ENCODE assay signal across 8 cellular contexts in the genomic region with DNA sequence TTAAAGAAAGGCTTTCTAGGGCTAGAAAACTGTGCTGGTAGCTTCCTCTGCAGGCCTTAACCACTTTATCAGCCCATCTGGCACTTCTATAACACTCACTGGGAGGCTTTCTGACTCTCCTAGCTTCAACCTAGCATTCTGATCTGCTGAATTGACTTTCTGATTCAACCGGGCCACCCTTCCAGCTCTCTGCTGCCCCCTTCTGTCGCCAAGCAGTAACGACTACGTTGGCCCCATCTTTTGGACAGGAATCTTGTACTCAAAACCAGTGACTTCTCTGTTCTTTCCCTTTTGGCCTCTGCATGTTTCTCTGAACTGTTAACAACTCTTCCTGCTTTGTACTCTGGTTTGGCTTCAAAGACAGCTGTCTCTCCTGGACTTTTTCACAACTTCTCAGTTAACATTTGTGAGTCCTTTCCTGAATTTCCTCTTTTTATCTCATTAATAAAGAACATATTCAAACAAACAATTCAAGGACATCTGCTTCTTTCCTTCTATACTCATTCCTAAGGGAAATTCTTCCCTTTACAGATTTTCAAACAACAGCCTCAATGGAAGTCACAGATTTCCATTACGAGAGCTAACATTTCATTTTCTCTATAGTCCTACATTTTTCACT. TPM values are rescaled to one million over a fixed set of nuclear protein-coding genes. Genes with fewer than 3 reads are reported as not detected.
DNase-seq lines count a peak whose midpoint lies in the region; ATAC-seq and TF ChIP-seq lines count a peak whose summit lies in the region.

No MANE protein-coding gene starts in this region.

- H3K4me3 ChIP-seq in fibroblast of lung (replicated peaks in 1 of 4; ENCODE audit: control extremely low read depth in 1 of 4, insufficient read depth in 1 of 4, low read depth in 3 of 4, low read length in 4 of 4) (no peak overlapping the region), neural progenitor cell (no peak overlapping the region)

- H3K9ac ChIP-seq in fibroblast of lung (ENCODE audit: insufficient read depth, low read length): no peak overlapping the region
- no peak overlapping the region for H3K9ac ChIP-seq in neural progenitor cell

- DNase-seq in DMS153 (lab: John Stamatoyannopoulos, UW): peak; percentile 21
- DNase-seq in HT-29 (ENCODE audit: low spot score): peak; percentile 81
- DNase-seq in OCI-M2 (lab: John Stamatoyannopoulos, UW; ENCODE audit: unreplicated experiment): peak; percentile 27
- DNase-seq in activated T-cell treated with anti-CD3 and anti-CD28 coated beads, Interleukin-2, amount 50 U/mL, for 24 hours: peak; percentile 65
- peak; percentile 50 to 72 for DNase-seq in fibroblast of lung (ENCODE audit: low read depth in 2 of 2)
- DNase-seq in neural progenitor cell (ENCODE audit: low spot score): peak; percentile 73
- peak; percentile 83 for DNase-seq in superior temporal gyrus (ENCODE audit: extremely low spot score)

- no peaks in the 10 kb centered on the region for H3K36me3 Mint-ChIP-seq in activated T-cell treated with anti-CD3 and anti-CD28 coated beads, Interleukin-2, amount 50 U/mL, for 24 hours (ENCODE audit: low read depth)
- H3K36me3 Mint-ChIP-seq in neural progenitor cell: no peaks in the 10 kb centered on the region

- peak; percentile 79 for ATAC-seq in GM21367 (IDR thresholded peaks at IDR 0.05; ENCODE audit: unreplicated experiment)

- no peaks in the 10 kb centered on the region for H3K36me3 ChIP-seq in fibroblast of lung (ENCODE audit: control insufficient read depth, insufficient read depth, low read length)
- H3K36me3 ChIP-seq in neural progenitor cell: no peaks in the 10 kb centered on the region

- no peak overlapping the region for H3K27ac ChIP-seq in fibroblast of lung (ENCODE audit: insufficient read depth, low read length)
- H3K27ac ChIP-seq in neural progenitor cell: no peak overlapping the region

- no peaks in the 10 kb centered on the region for H3K4me1 Mint-ChIP-seq in activated T-cell treated with anti-CD3 and anti-CD28 coated beads, Interleukin-2, amount 50 U/mL, for 24 hours (ENCODE audit: low read depth)
- no peaks in the 10 kb centered on the region for H3K4me1 Mint-ChIP-seq in neural progenitor cell

- H3K9me3 Mint-ChIP-seq in activated T-cell treated with anti-CD3 and anti-CD28 coated beads, Interleukin-2, amount 50 U/mL, for 24 hours: no peaks in the 10 kb centered on the region
- H3K9me3 Mint-ChIP-seq in neural progenitor cell: no peaks in the 10 kb centered on the region

- TF ChIP-seq CTCF in fibroblast of lung (conservative IDR thresholded peaks at IDR 0.05 in 1 of 2, IDR thresholded peaks at IDR 0.05 in 1 of 2; ENCODE audit: low read depth in 1 of 2, low read length in 2 of 2) (peak; percentile 97 to 99), neural progenitor cell (IDR thresholded peaks at IDR 0.05) (peak; percentile 85)

- no peaks in the 10 kb centered on the region for H3K9me3 ChIP-seq in fibroblast of lung (ENCODE audit: control insufficient read depth, insufficient read depth, low read depth, low read length)
- no peaks in the 10 kb centered on the region for H3K9me3 ChIP-seq in neural progenitor cell (ENCODE audit: low read depth)

- peaks cover 5% of the 10 kb centered on the region for H3K27me3 ChIP-seq in fibroblast of lung (ENCODE audit: control insufficient read depth, insufficient read depth, low read length)
- no peaks in the 10 kb centered on the region for H3K27me3 ChIP-seq in neural progenitor cell

- H3F3A ChIP-seq in neural progenitor cell (ENCODE audit: low read depth): no peaks in the 10 kb centered on the region

- H4K20me1 ChIP-seq in fibroblast of lung (ENCODE audit: control insufficient read depth, extremely low read depth, insufficient read depth, low read length) (no peaks in the 10 kb centered on the region), neural progenitor cell (ENCODE audit: low read depth) (no peaks in the 10 kb centered on the region)

- no peak overlapping the region for H2AFZ ChIP-seq in fibroblast of lung (ENCODE audit: low read length)
- H2AFZ ChIP-seq in neural progenitor cell (replicated peaks): peak overlapping the region; percentile 62

- H3K27ac Mint-ChIP-seq in activated T-cell treated with anti-CD3 and anti-CD28 coated beads, Interleukin-2, amount 50 U/mL, for 24 hours: no peak overlapping the region
- H3K27ac Mint-ChIP-seq in neural progenitor cell: no peak overlapping the region

- no peak overlapping the region for H3K4me2 ChIP-seq in fibroblast of lung (ENCODE audit: extremely low read depth, insufficient read depth, low read length)
- no peak overlapping the region for H3K4me2 ChIP-seq in neural progenitor cell

- H3K4me1 ChIP-seq in fibroblast of lung (ENCODE audit: control insufficient read depth, extremely low read depth, insufficient read depth, low read length) (no peaks in the 10 kb centered on the region), neural progenitor cell (no peaks in the 10 kb centered on the region)

- H3K79me2 ChIP-seq in fibroblast of lung (ENCODE audit: control insufficient read depth, insufficient read depth, low read length) (no peaks in the 10 kb centered on the region), neural progenitor cell (ENCODE audit: low read depth) (no peaks in the 10 kb centered on the region)

- H3K4me3 Mint-ChIP-seq in activated T-cell treated with anti-CD3 and anti-CD28 coated beads, Interleukin-2, amount 50 U/mL, for 24 hours: no peak overlapping the region
- H3K4me3 Mint-ChIP-seq in neural progenitor cell: no peak overlapping the region

- peaks cover 10% of the 10 kb centered on the region for H3K27me3 Mint-ChIP-seq in activated T-cell treated with anti-CD3 and anti-CD28 coated beads, Interleukin-2, amount 50 U/mL, for 24 hours
- no peaks in the 10 kb centered on the region for H3K27me3 Mint-ChIP-seq in neural progenitor cell (ENCODE audit: insufficient read depth, low read depth)

RNA-seq across cellular contexts. Expression of gene FAM135A, which starts 43.9 kb away (rescaled TPM):
- total RNA-seq in HT-29 (2014; rRNA removed; shearing (Covaris generic)): 22.7 and 24.4 TPM in 2 replicates
- total RNA-seq in fibroblast of lung (10.2 and 11.0 TPM in 2 replicates), neural progenitor cell (ENCODE audit: low replicate concordance) (68.8 and 85.3 TPM in 2 replicates)
- polyA plus RNA-seq in fibroblast of lung: 5.5 and 7.1 TPM in 2 replicates
- 2.4 and 2.9 TPM in 2 replicates for polyA plus RNA-seq in fibroblast of lung (2012)
- 0.75 and 1.5 TPM in 2 replicates for polyA minus RNA-seq in fibroblast of lung (ENCODE audit: low replicate concordance)

Comparison
In these comparisons a context has a peak if more than half of its experiments do, and no peak if none do; other contexts are left out.
1. DNase-seq: peak in every context shown above with its lines; median percentile 83 in superior temporal gyrus; 81 in HT-29; 73 in neural progenitor cell; 65 in activated T-cell treated with anti-CD3 and anti-CD28 coated beads, Interleukin-2, amount 50 U/mL, for 24 hours; 61 in fibroblast of lung; 27 in OCI-M2; 21 in DMS153.